10 cellular contexts compared by ENCODE assay signal in genomic region chr18:58303363-58303762, GRCh38.
DNase-seq lines count a peak whose midpoint lies in the region; ATAC-seq and TF ChIP-seq lines count a peak whose summit lies in the region.
"Had no signal": no experiment of that assay in that cellular context is flagged by ENCODE, and none has a peak within 500 bp of the region (broad histone marks: within the 10 kb centered on the region; RNA-seq: fewer than 3 reads in every experiment).

No MANE protein-coding gene starts in this region.

- H3K27ac Mint-ChIP-seq in activated CD8-positive, alpha-beta T cell treated with anti-CD3 and anti-CD28 coated beads for 36 hours, result peak overlapping the region; percentile 64
- no peak overlapping the region for H3K27ac Mint-ChIP-seq in activated CD8-positive, alpha-beta T cell treated with anti-CD3 and anti-CD28 coated beads, Interleukin-2, amount 10 ng/mL, durations not matched to agents 7 days and 5 days
- H3K27ac Mint-ChIP-seq in activated T-cell treated with anti-CD3 and anti-CD28 coated beads, Interleukin-2, amount 50 U/mL, for 72 hours, result no peak overlapping the region

- CTCF ChIA-PET in activated CD8-positive, alpha-beta T cell treated with anti-CD3 and anti-CD28 coated beads for 36 hours (lab: Charles Lee), result interaction anchor here (0.7 to 1.8 kb wide), 5 partner anchors 11 to 122 kb away, joined by 3 to 7 read pairs (median 3); no protein-coding TSS in a partner anchor
- CTCF ChIA-PET in activated CD8-positive, alpha-beta T cell treated with anti-CD3 and anti-CD28 coated beads, Interleukin-2, amount 10 ng/mL, durations not matched to agents 7 days and 5 days (lab: Charles Lee), result interaction anchor here (1.0 to 2.5 kb wide), 3 partner anchors 8 to 30 kb away, joined by 3 to 7 read pairs (median 3); no protein-coding TSS in a partner anchor

- TF ChIP-seq CTCF in activated CD8-positive, alpha-beta T cell treated with anti-CD3 and anti-CD28 coated beads for 36 hours (IDR thresholded peaks at IDR 0.05), result no peak

- H3K36me3 Mint-ChIP-seq in activated CD8-positive, alpha-beta T cell treated with anti-CD3 and anti-CD28 coated beads for 36 hours (ENCODE audit: low read depth), result peaks cover 2% of the 10 kb centered on the region
- no peaks in the 10 kb centered on the region for H3K36me3 Mint-ChIP-seq in activated CD8-positive, alpha-beta T cell treated with anti-CD3 and anti-CD28 coated beads, Interleukin-2, amount 10 ng/mL, durations not matched to agents 7 days and 5 days (ENCODE audit: low read depth)
- H3K36me3 Mint-ChIP-seq in activated T-cell treated with anti-CD3 and anti-CD28 coated beads, Interleukin-2, amount 50 U/mL, for 72 hours (ENCODE audit: insufficient read depth in 2 of 2), result peaks cover 2 to 6% of the 10 kb centered on the region in 2 donors

- DNase-seq in activated CD8-positive, alpha-beta T cell treated with anti-CD3 and anti-CD28 coated beads for 36 hours, result peak; percentile 60
- DNase-seq in activated CD8-positive, alpha-beta T cell treated with anti-CD3 and anti-CD28 coated beads, Interleukin-2, amount 10 ng/mL, durations not matched to agents 7 days and 5 days, result no peak
- peak; percentile 20 to 45 for DNase-seq in activated T-cell treated with anti-CD3 and anti-CD28 coated beads, Interleukin-2, amount 50 U/mL, for 72 hours
- DNase-seq in stimulated activated naive CD8-positive, alpha-beta T cell treated with anti-CD3 and anti-CD28 coated beads, Interleukin-15, Interleukin-2, amounts not matched to agents 100 U/mL and 50 U/mL, for 24 hours, result peak; percentile 42
- DNase-seq in NCI-H510A treated with DMSO at 0.1 percent for 48 hours (lab: John Stamatoyannopoulos, UW) (no peak), NCI-H69 (lab: John Stamatoyannopoulos, UW) (no peak), GDM1 (lab: John Stamatoyannopoulos, UW) (no peak)
- DNase-seq: trophoblast cell had no signal

- ATAC-seq in activated CD8-positive, alpha-beta T cell treated with anti-CD3 and anti-CD28 coated beads for 36 hours, result peak; percentile 87
- ATAC-seq in activated CD8-positive, alpha-beta T cell treated with anti-CD3 and anti-CD28 coated beads, Interleukin-2, amount 10 ng/mL, durations not matched to agents 7 days and 5 days, result no peak
- peak; percentile 86 for ATAC-seq in HG02759 (IDR thresholded peaks at IDR 0.05; ENCODE audit: unreplicated experiment)
- ATAC-seq in activated T-cell treated with anti-CD3 and anti-CD28 coated beads, Interleukin-2, amount 50 U/mL, for 72 hours (replicated peaks in 1 of 2), result peak; percentile 88 to 91
- ATAC-seq in stimulated activated naive CD8-positive, alpha-beta T cell treated with anti-CD3 and anti-CD28 coated beads, Interleukin-15, Interleukin-2, amounts not matched to agents 100 U/mL and 50 U/mL, for 24 hours, result peak; percentile 81
- ATAC-seq: A549 had no signal

- H3K4me3 Mint-ChIP-seq in activated CD8-positive, alpha-beta T cell treated with anti-CD3 and anti-CD28 coated beads for 36 hours, result no peak overlapping the region
- no peak overlapping the region for H3K4me3 Mint-ChIP-seq in activated CD8-positive, alpha-beta T cell treated with anti-CD3 and anti-CD28 coated beads, Interleukin-2, amount 10 ng/mL, durations not matched to agents 7 days and 5 days
- peak overlapping the region; percentile 38 to 39 for H3K4me3 Mint-ChIP-seq in activated T-cell treated with anti-CD3 and anti-CD28 coated beads, Interleukin-2, amount 50 U/mL, for 72 hours

- peaks cover 20% of the 10 kb centered on the region for H3K4me1 Mint-ChIP-seq in activated CD8-positive, alpha-beta T cell treated with anti-CD3 and anti-CD28 coated beads for 36 hours (ENCODE audit: low read depth)
- H3K4me1 Mint-ChIP-seq in activated CD8-positive, alpha-beta T cell treated with anti-CD3 and anti-CD28 coated beads, Interleukin-2, amount 10 ng/mL, durations not matched to agents 7 days and 5 days (ENCODE audit: low read depth), result peaks cover 6% of the 10 kb centered on the region
- peaks cover 31% of the 10 kb centered on the region for H3K4me1 Mint-ChIP-seq in activated T-cell treated with anti-CD3 and anti-CD28 coated beads, Interleukin-2, amount 50 U/mL, for 72 hours (ENCODE audit: low read depth)

- peaks cover 3% of the 10 kb centered on the region for H3K27me3 Mint-ChIP-seq in activated CD8-positive, alpha-beta T cell treated with anti-CD3 and anti-CD28 coated beads for 36 hours
- peaks cover 7% of the 10 kb centered on the region for H3K27me3 Mint-ChIP-seq in activated CD8-positive, alpha-beta T cell treated with anti-CD3 and anti-CD28 coated beads, Interleukin-2, amount 10 ng/mL, durations not matched to agents 7 days and 5 days (ENCODE audit: low read depth)
- H3K27me3 Mint-ChIP-seq in activated T-cell treated with anti-CD3 and anti-CD28 coated beads, Interleukin-2, amount 50 U/mL, for 72 hours (ENCODE audit: low read depth), result peaks cover 8% of the 10 kb centered on the region

- POLR2A ChIA-PET in activated CD8-positive, alpha-beta T cell treated with anti-CD3 and anti-CD28 coated beads for 36 hours (lab: Charles Lee), result no interaction called here
- POLR2A ChIA-PET in activated CD8-positive, alpha-beta T cell treated with anti-CD3 and anti-CD28 coated beads, Interleukin-2, amount 10 ng/mL, durations not matched to agents 7 days and 5 days (lab: Charles Lee), result no interaction called here

- intact Hi-C loops in activated CD8-positive, alpha-beta T cell treated with anti-CD3 and anti-CD28 coated beads for 36 hours (cut with micrococcal nuclease), result no loop called here

- H3K9me3 Mint-ChIP-seq in activated CD8-positive, alpha-beta T cell treated with anti-CD3 and anti-CD28 coated beads for 36 hours, result peaks cover 7% of the 10 kb centered on the region
- peaks cover 6% of the 10 kb centered on the region for H3K9me3 Mint-ChIP-seq in activated CD8-positive, alpha-beta T cell treated with anti-CD3 and anti-CD28 coated beads, Interleukin-2, amount 10 ng/mL, durations not matched to agents 7 days and 5 days (ENCODE audit: insufficient read depth)
- H3K9me3 Mint-ChIP-seq in activated T-cell treated with anti-CD3 and anti-CD28 coated beads, Interleukin-2, amount 50 U/mL, for 72 hours, result peaks cover 2 to 4% of the 10 kb centered on the region in 2 donors

Comparison
In these comparisons a context has a peak if more than half of its experiments do, and no peak if none do; other contexts are left out.
1. DNase-seq: peak in activated CD8-positive, alpha-beta T cell treated with anti-CD3 and anti-CD28 coated beads for 36 hours (single experiment), activated T-cell treated with anti-CD3 and anti-CD28 coated beads, Interleukin-2, amount 50 U/mL, for 72 hours (2 of 2) and stimulated activated naive CD8-positive, alpha-beta T cell treated with anti-CD3 and anti-CD28 coated beads, Interleukin-15, Interleukin-2, amounts not matched to agents 100 U/mL and 50 U/mL, for 24 hours (single experiment); none in activated CD8-positive, alpha-beta T cell treated with anti-CD3 and anti-CD28 coated beads, Interleukin-2, amount 10 ng/mL, durations not matched to agents 7 days and 5 days (single experiment), NCI-H510A treated with DMSO at 0.1 percent for 48 hours (single experiment), NCI-H69 (single experiment) and GDM1 (single experiment).
2. H3K4me3 Mint-ChIP-seq: peak in activated T-cell treated with anti-CD3 and anti-CD28 coated beads, Interleukin-2, amount 50 U/mL, for 72 hours (2 of 2); none in activated CD8-positive, alpha-beta T cell treated with anti-CD3 and anti-CD28 coated beads for 36 hours (single experiment) and activated CD8-positive, alpha-beta T cell treated with anti-CD3 and anti-CD28 coated beads, Interleukin-2, amount 10 ng/mL, durations not matched to agents 7 days and 5 days (single experiment).